In genomic region chr12:96143827-96144226, GRCh38 we compare ENCODE assay signal across 20 cellular contexts. TPM values are rescaled to one million over a fixed set of nuclear protein-coding genes. Genes with fewer than 3 reads are reported as not detected.
A peak's percentile ranks its signal among the peaks of the same experiment; 100 is the strongest.
DNase-seq lines count a peak whose midpoint lies in the region; ATAC-seq, FAIRE-seq and TF ChIP-seq lines count a peak whose summit lies in the region.
"Had no signal": no experiment of that assay in that cellular context is flagged by ENCODE, and none has a peak within 500 bp of the region (broad histone marks: within the 10 kb centered on the region; RNA-seq: fewer than 3 reads in every experiment).

No MANE protein-coding gene starts in this region.

- no peak overlapping the region for H2AK5ac ChIP-seq in neuronal stem cell (ENCODE audit: low read depth, low read length)

- ATAC-seq in activated naive CD4-positive, alpha-beta T cell treated with anti-CD3 and anti-CD28 coated beads, Interleukin-2, amount 50 U/mL, for 72 hours: no peak
- ATAC-seq in GM12878 (no peak), HG03108 (IDR thresholded peaks at IDR 0.05; ENCODE audit: unreplicated experiment) (no peak)

- H2BK15ac ChIP-seq in neuronal stem cell (ENCODE audit: low read length): no peak overlapping the region

- H3K79me1 ChIP-seq in neuronal stem cell (ENCODE audit: low read depth, low read length): no peaks in the 10 kb centered on the region

- no peak for TF ChIP-seq CTCF in GM12878 (IDR thresholded peaks at IDR 0.05 in 2 of 3, conservative IDR thresholded peaks at IDR 0.05 in 1 of 3; ENCODE audit: control insufficient read depth in 2 of 3, extremely low read depth in 1 of 3, insufficient read depth in 1 of 3, low read depth in 3 of 3, low read length in 3 of 3)

- no peak overlapping the region for H3K14ac ChIP-seq in neuronal stem cell (ENCODE audit: low read length)

- H3K79me2 ChIP-seq in GM12878 (ENCODE audit: control insufficient read depth, insufficient read depth, low read length): no peaks in the 10 kb centered on the region

- no TSS peak for BruUV-seq in GM12878 (replicated peaks; lab: Mats Ljungman, UMichigan)

- H3K27me3 ChIP-seq in GM12878 (replicated peaks in 1 of 2; ENCODE audit: control insufficient read depth in 2 of 2, insufficient read depth in 2 of 2, low read length in 1 of 2): no peaks in the 10 kb centered on the region; a peak in 1 of 4 replicates
- no peaks in the 10 kb centered on the region for H3K27me3 ChIP-seq in neuronal stem cell (ENCODE audit: control insufficient read depth in 3 of 3, insufficient read depth in 3 of 3, low read depth in 1 of 3, low read length in 3 of 3)
- H3K27me3 ChIP-seq: upper lobe of left lung had no signal

- H3K27ac Mint-ChIP-seq in activated naive CD4-positive, alpha-beta T cell treated with anti-CD3 and anti-CD28 coated beads, Interleukin-2, amount 50 U/mL, for 24 hours: peak overlapping the region; percentile 38
- H3K27ac Mint-ChIP-seq in activated naive CD4-positive, alpha-beta T cell treated with anti-CD3 and anti-CD28 coated beads, Interleukin-2, amount 50 U/mL, for 72 hours: peak overlapping the region in 1 of 2 donors; percentile 65
- H3K27ac Mint-ChIP-seq: activated naive CD4-positive, alpha-beta T cell treated with anti-CD3 and anti-CD28 coated beads, Interleukin-2, amount 10 ng/mL, durations not matched to agents 7 days and 5 days; progenitor cell of endocrine pancreas had no signal

- no peaks in the 10 kb centered on the region for H3K27me3 Mint-ChIP-seq in activated naive CD4-positive, alpha-beta T cell treated with anti-CD3 and anti-CD28 coated beads, Interleukin-2, amount 50 U/mL, for 24 hours
- H3K27me3 Mint-ChIP-seq: activated naive CD4-positive, alpha-beta T cell treated with anti-CD3 and anti-CD28 coated beads, Interleukin-2, amount 10 ng/mL, durations not matched to agents 7 days and 5 days; stimulated activated naive CD8-positive, alpha-beta T cell treated with anti-CD3 and anti-CD28 coated beads, Interleukin-15, Interleukin-2, amounts not matched to agents 100 ng/mL and 50 ng/mL, for 24 hours had no signal

- H3K4ac ChIP-seq in neuronal stem cell (ENCODE audit: low read length): no peak overlapping the region

- H3K36me3 Mint-ChIP-seq in activated naive CD4-positive, alpha-beta T cell treated with anti-CD3 and anti-CD28 coated beads, Interleukin-2, amount 50 U/mL, for 24 hours: no peaks in the 10 kb centered on the region
- peaks cover 0 to 5% of the 10 kb centered on the region in 2 donors for H3K36me3 Mint-ChIP-seq in activated naive CD4-positive, alpha-beta T cell treated with anti-CD3 and anti-CD28 coated beads, Interleukin-2, amount 50 U/mL, for 72 hours
- H3K36me3 Mint-ChIP-seq: activated naive CD4-positive, alpha-beta T cell treated with anti-CD3 and anti-CD28 coated beads, Interleukin-2, amount 10 ng/mL, durations not matched to agents 7 days and 5 days had no signal

- H2AFZ ChIP-seq in GM12878 (ENCODE audit: control insufficient read depth, low read depth, low read length) (peak overlapping the region; percentile 21), neuronal stem cell (ENCODE audit: low read length) (peak overlapping the region; percentile 74)

- no peak for TF ChIP-seq POLR2A in GM12878 (IDR thresholded peaks at IDR 0.05; ENCODE audit: low read depth, low read length)

- H3K9me3 Mint-ChIP-seq in activated naive CD4-positive, alpha-beta T cell treated with anti-CD3 and anti-CD28 coated beads, Interleukin-2, amount 50 U/mL, for 24 hours: no peaks in the 10 kb centered on the region
- H3K9me3 Mint-ChIP-seq in activated naive CD4-positive, alpha-beta T cell treated with anti-CD3 and anti-CD28 coated beads, Interleukin-2, amount 50 U/mL, for 72 hours: peaks cover 0 to 7% of the 10 kb centered on the region in 2 donors
- H3K9me3 Mint-ChIP-seq: stimulated activated naive CD8-positive, alpha-beta T cell treated with anti-CD3 and anti-CD28 coated beads, Interleukin-15, Interleukin-2, amounts not matched to agents 100 ng/mL and 50 ng/mL, for 24 hours had no signal

- no peak overlapping the region for H4K8ac ChIP-seq in neuronal stem cell (ENCODE audit: low read depth, low read length)

- in situ Hi-C loops in GM12878 (cut with MboI): no loop called here

- H3K36me3 ChIP-seq in GM12878 (ENCODE audit: control insufficient read depth in 2 of 2, insufficient read depth in 2 of 2, low read length in 1 of 2) (no peaks in the 10 kb centered on the region), neuronal stem cell (replicated peaks in 1 of 2; ENCODE audit: control insufficient read depth in 2 of 2, insufficient read depth in 2 of 2, low read length in 2 of 2) (no peaks in the 10 kb centered on the region)
- H3K36me3 ChIP-seq: upper lobe of left lung had no signal

- H3K9ac ChIP-seq in GM12878 (ENCODE audit: control insufficient read depth, insufficient read depth, low read length) (no peak overlapping the region), neuronal stem cell (ENCODE audit: low read depth, low read length, poor library complexity) (no peak overlapping the region)

- TF ChIP-seq RAD21 in GM12878 (IDR thresholded peaks at IDR 0.05; ENCODE audit: insufficient read depth, low read depth, low read length): no peak

- no peak for TF ChIP-seq EP300 in GM12878 (IDR thresholded peaks at IDR 0.05; ENCODE audit: borderline replicate concordance in 1 of 2, control insufficient read depth in 1 of 2, low read depth in 2 of 2, low read length in 2 of 2)

- H3K4me3 ChIP-seq in GM12878: no peak overlapping the region
- no peak overlapping the region for H3K4me3 ChIP-seq in neuronal stem cell (ENCODE audit: low read length in 2 of 2)
- H3K4me3 ChIP-seq: A549, upper lobe of left lung had no signal

- CTCF ChIA-PET in GM12878 (lab: Yijun Ruan, JAX): interaction anchor here (0.7 kb wide), 1 partner anchor 17 kb away, joined by 3 read pairs; no protein-coding TSS in a partner anchor

- H3K23ac ChIP-seq in neuronal stem cell (ENCODE audit: low read depth, low read length, poor library complexity): no peak overlapping the region

- no peak overlapping the region for H3K4me3 Mint-ChIP-seq in activated naive CD4-positive, alpha-beta T cell treated with anti-CD3 and anti-CD28 coated beads, Interleukin-2, amount 50 U/mL, for 24 hours

- H3K4me1 ChIP-seq in GM12878 (ENCODE audit: control insufficient read depth, insufficient read depth, low read length) (no peaks in the 10 kb centered on the region), neuronal stem cell (ENCODE audit: control insufficient read depth in 2 of 2, insufficient read depth in 1 of 2, low read depth in 1 of 2, low read length in 2 of 2) (peaks cover 2 to 7% of the 10 kb centered on the region in 2 donors)
- H3K4me1 ChIP-seq: A549 had no signal

- H2BK5ac ChIP-seq in neuronal stem cell (ENCODE audit: low read length): no peak overlapping the region

- H3K4me2 ChIP-seq in GM12878 (ENCODE audit: control insufficient read depth, insufficient read depth) (no peak overlapping the region), neuronal stem cell (ENCODE audit: insufficient read depth, low read length, poor library complexity, severe bottlenecking) (no peak overlapping the region)

- SMC1A ChIA-PET in GM12878 (lab: Charles Lee; ENCODE audit: uncharacterized antibody, unreplicated experiment): no interaction called here

- H4K20me1 ChIP-seq in GM12878 (ENCODE audit: control insufficient read depth, insufficient read depth): no peaks in the 10 kb centered on the region

- WGBS in GM12878 (ENCODE audit: insufficient coverage, insufficient replicate concordance, low lambda C conversion rate, missing lambda C conversion rate): 76% methylated on average over 5 of the region's 5 CpGs
- no CpG with 5 or more reads among the region's 5 CpGs for WGBS in neuronal stem cell (ENCODE audit: extremely low coverage in 2 of 2, insufficient read length in 2 of 2, insufficient replicate concordance in 1 of 2), 2 donors

- no peak for FAIRE-seq in GM12878 (lab: Jason Lieb, UNC)
- FAIRE-seq: A549 had no signal

- intact Hi-C loops in GM12878 (cut with micrococcal nuclease; ENCODE audit: unreplicated experiment): no loop called here

- peaks cover 34% of the 10 kb centered on the region for H3K4me1 Mint-ChIP-seq in activated naive CD4-positive, alpha-beta T cell treated with anti-CD3 and anti-CD28 coated beads, Interleukin-2, amount 50 U/mL, for 24 hours

- H4K91ac ChIP-seq in neuronal stem cell (ENCODE audit: low read depth, low read length, poor library complexity): no peak overlapping the region

- RAD21 ChIA-PET in GM12878 (lab: Charles Lee; ENCODE audit: unreplicated experiment): no interaction called here

- DNase-seq in activated naive CD4-positive, alpha-beta T cell treated with anti-CD3 and anti-CD28 coated beads, Interleukin-2, amount 50 U/mL, for 72 hours (ENCODE audit: low spot score in 2 of 2): no peak
- DNase-seq in HT1080 (ENCODE audit: low read depth) (peak; percentile 24), GM12878 (ENCODE audit: low read depth, low spot score) (no peak), neuronal stem cell (ENCODE audit: low spot score) (no peak), NCI-H345 (lab: John Stamatoyannopoulos, UW) (no peak)
- no peak for DNase-seq in activated effector memory CD4-positive, alpha-beta T cell treated with anti-CD3 and anti-CD28 coated beads, Interleukin-2, amount 50 U/mL, for 16 hours
- DNase-seq: activated CD4-positive, CD25-positive, alpha-beta regulatory T cell treated with anti-CD3 and anti-CD28 coated beads, Interleukin-2, amount 50 U/mL, for 72 hours; caudate nucleus; hippocampal formation; kidney glomerular epithelial cell; NCI-H1694; NCI-H226; NK-92 treated with Interleukin-12 subunit alpha and Interleukin-12 subunit beta, amount 100 ng/mL, for 24 hours; upper lobe of left lung had no signal

- no peak overlapping the region for H3K18ac ChIP-seq in neuronal stem cell (ENCODE audit: low read length)

- no peak overlapping the region for H2BK120ac ChIP-seq in neuronal stem cell (ENCODE audit: low read depth, low read length)

- H3K27ac ChIP-seq in GM12878 (ENCODE audit: control insufficient read depth, insufficient read depth): no peak overlapping the region
- H3K27ac ChIP-seq in neuronal stem cell (replicated peaks; ENCODE audit: low read length): no peak overlapping the region
- H3K27ac ChIP-seq: A549 had no signal

- POLR2A ChIA-PET in GM12878 (lab: Charles Lee): no interaction called here

- H3K9me3 ChIP-seq in GM12878 (replicated peaks; ENCODE audit: control insufficient read depth, insufficient read depth, low read length) (no peaks in the 10 kb centered on the region), neuronal stem cell (replicated peaks in 1 of 2; ENCODE audit: control insufficient read depth in 2 of 2, insufficient read depth in 1 of 2, low read depth in 1 of 2, low read length in 2 of 2) (peaks cover 2 to 3% of the 10 kb centered on the region in 2 donors)
- H3K9me3 ChIP-seq: A549, upper lobe of left lung had no signal

- H2BK12ac ChIP-seq in neuronal stem cell (ENCODE audit: low read length): no peak overlapping the region

RNA-seq across cellular contexts. Expression of gene ELK3, which starts 50.3 kb away (rescaled TPM):
- total RNA-seq in activated naive CD4-positive, alpha-beta T cell treated with anti-CD3 and anti-CD28 coated beads, Interleukin-2, amount 50 U/mL, for 72 hours: 10 to 100 TPM; 10.7 to 23.1 TPM
- 36.3 and 52.5 TPM in 2 replicates for total RNA-seq in HT1080 (2014; rRNA removed; shearing (Covaris generic))
- 82.4 and 104 TPM in 2 replicates for polyA plus RNA-seq in HT1080 (2015; cell fraction: cytosol; rRNA removed)
- polyA plus RNA-seq in HT1080 (2015; cell fraction: nucleus; rRNA removed): 43.9 and 44.4 TPM in 2 replicates
- total RNA-seq in GM12878 (2013; cell fraction: nucleolus; rRNA removed): 3.1 and 3.6 TPM in 2 replicates
- 0.56 and 0.98 TPM in 2 replicates for total RNA-seq in GM12878 (2014; rRNA removed)
- total RNA-seq in GM12878 (2014; rRNA removed; fragmentation: Illumina TruSeq; extraction: Trizol): 0.69 and 0.89 TPM in 2 replicates
- 0.96 and 1.2 TPM in 2 replicates for total RNA-seq in GM12878 (2021)
- 0.62 TPM for polyA plus RNA-seq in GM12878 (2011; ENCODE audit: low read depth)
- polyA plus RNA-seq in GM12878 (2011; rRNA removed): 4.8 and 5.3 TPM in 2 replicates
- polyA plus RNA-seq in GM12878 (2011; cell fraction: cytosol; rRNA removed): 4.2 and 5.4 TPM in 2 replicates
- 3.6 and 4.2 TPM in 2 replicates for polyA plus RNA-seq in GM12878 (2011; cell fraction: nucleus; rRNA removed)
- polyA plus RNA-seq in GM12878 (2012): 1.4 and 1.5 TPM in 2 replicates
- polyA plus RNA-seq in GM12878 (2014; fragmentation: Illumina TruSeq; extraction: Trizol): 0.92 and 0.98 TPM in 2 replicates
- under 1 TPM; 0.37 to 0.68 TPM for polyA plus RNA-seq in GM12878 (2014; fragmentation: Nextera tagmentation; extraction: Ambion mirVana)
- 0.47 and 1.2 TPM in 2 replicates for polyA plus RNA-seq in GM12878 (2014; rRNA removed)
- under 1 TPM; 0.68 to 0.87 TPM for polyA plus RNA-seq in GM12878 (2016; fragmentation: Nextera tagmentation; extraction: Ambion mirVana)
- 5.6 and 8.0 TPM in 2 replicates for polyA minus RNA-seq in GM12878 (2011; rRNA and poly(A)+ RNA removed)
- 2.0 and 5.4 TPM in 2 replicates for polyA minus RNA-seq in GM12878 (2011; cell fraction: cytosol; rRNA and poly(A)+ RNA removed)
- polyA minus RNA-seq in GM12878 (2011; cell fraction: nucleus; rRNA and poly(A)+ RNA removed): 1.9 and 5.4 TPM in 2 replicates
- 6.3 TPM for polyA plus RNA-seq in neuronal stem cell (2013, experiment 1 of 2)
- 6.6 TPM for polyA plus RNA-seq in neuronal stem cell (2013, experiment 2 of 2)
